In genomic region chr11:75598264-75598663, GRCh38 we compare ENCODE assay signal across 14 cellular contexts. TPM values are rescaled to one million over a fixed set of nuclear protein-coding genes. Genes with fewer than 3 reads are reported as not detected.
A peak's percentile ranks its signal among the peaks of the same experiment; 100 is the strongest.
DNase-seq lines count a peak whose midpoint lies in the region; ATAC-seq lines count a peak whose summit lies in the region.
"Had no signal": no experiment of that assay in that cellular context is flagged by ENCODE, and none has a peak within 500 bp of the region (broad histone marks: within the 10 kb centered on the region; RNA-seq: fewer than 3 reads in every experiment).

No MANE protein-coding gene starts in this region.

- H3K9me2 ChIP-seq in Karpas-422 (replicated peaks; ENCODE audit: insufficient read depth, low read length), result no peaks in the 10 kb centered on the region

- H2AFZ ChIP-seq in Karpas-422 (ENCODE audit: low read length), result no peak overlapping the region
- H2AFZ ChIP-seq in neuronal stem cell (ENCODE audit: low read length), result no peak overlapping the region
- H2AFZ ChIP-seq: GM23338 had no signal

- no peak overlapping the region for H4K91ac ChIP-seq in neuronal stem cell (ENCODE audit: low read depth, low read length, poor library complexity)

- H4K8ac ChIP-seq in neuronal stem cell (ENCODE audit: low read depth, low read length), result no peak overlapping the region

- H4K20me1 ChIP-seq in Karpas-422 (ENCODE audit: insufficient read depth, low read depth, low read length), result no peaks in the 10 kb centered on the region

- no peak for ATAC-seq in GM21786 (IDR thresholded peaks at IDR 0.05; ENCODE audit: unreplicated experiment)
- ATAC-seq: CD8-positive, alpha-beta T cell had no signal

- no peak overlapping the region for H3K18ac ChIP-seq in neuronal stem cell (ENCODE audit: low read length)

- H2BK12ac ChIP-seq in neuronal stem cell (ENCODE audit: low read length), result no peak overlapping the region

- H3K4me3 ChIP-seq in Karpas-422 (ENCODE audit: low read length) (no peak overlapping the region; the same call in 1 of the 2 replicates), neuronal stem cell (ENCODE audit: low read length in 2 of 2) (no peak overlapping the region)
- H3K4me3 ChIP-seq: A549, GM12878, GM23338 had no signal

- no peaks in the 10 kb centered on the region for H3K79me1 ChIP-seq in neuronal stem cell (ENCODE audit: low read depth, low read length)

- no peak overlapping the region for H2BK5ac ChIP-seq in neuronal stem cell (ENCODE audit: low read length)

- H3K4me2 ChIP-seq in Karpas-422 (ENCODE audit: low read depth, low read length, poor library complexity, severe bottlenecking), result peak overlapping the region; percentile 70
- no peak overlapping the region for H3K4me2 ChIP-seq in neuronal stem cell (ENCODE audit: insufficient read depth, low read length, poor library complexity, severe bottlenecking)
- H3K4me2 ChIP-seq: A549, GM23338 had no signal

- no peaks in the 10 kb centered on the region for H3K9me3 ChIP-seq in Karpas-422 (ENCODE audit: low read length)
- no peaks in the 10 kb centered on the region for H3K9me3 ChIP-seq in neuronal stem cell (replicated peaks in 1 of 2; ENCODE audit: control insufficient read depth in 2 of 2, insufficient read depth in 1 of 2, low read depth in 1 of 2, low read length in 2 of 2)
- H3K9me3 ChIP-seq: A549, Caco-2 had no signal

- no peaks in the 10 kb centered on the region for H3K79me2 ChIP-seq in Karpas-422 (ENCODE audit: low read length)

- H3K4me1 ChIP-seq in Karpas-422 (ENCODE audit: low read length) (peaks cover 58% of the 10 kb centered on the region), neuronal stem cell (ENCODE audit: control insufficient read depth in 2 of 2, insufficient read depth in 1 of 2, low read depth in 1 of 2, low read length in 2 of 2) (peaks cover 7 to 13% of the 10 kb centered on the region in 2 donors)

- H3K9ac ChIP-seq in Karpas-422 (ENCODE audit: low read length) (peak overlapping the region; percentile 16; the same call in 1 of the 2 replicates), neuronal stem cell (ENCODE audit: low read depth, low read length, poor library complexity) (no peak overlapping the region)

- H2BK15ac ChIP-seq in neuronal stem cell (ENCODE audit: low read length), result peak overlapping the region; percentile 8

- H3K27me3 ChIP-seq in Karpas-422 (ENCODE audit: low read length) (no peaks in the 10 kb centered on the region), neuronal stem cell (ENCODE audit: control insufficient read depth in 3 of 3, insufficient read depth in 3 of 3, low read depth in 1 of 3, low read length in 3 of 3) (no peaks in the 10 kb centered on the region)

- H3K27ac ChIP-seq in Karpas-422 (ENCODE audit: low read length), result no peak overlapping the region
- no peak overlapping the region for H3K27ac ChIP-seq in neuronal stem cell (replicated peaks; ENCODE audit: low read length)
- H3K27ac ChIP-seq: A549, HL-60 had no signal

- H3K36me3 ChIP-seq in Karpas-422 (ENCODE audit: insufficient read depth, low read length), result no peaks in the 10 kb centered on the region
- H3K36me3 ChIP-seq in neuronal stem cell (replicated peaks in 1 of 2; ENCODE audit: control insufficient read depth in 2 of 2, insufficient read depth in 2 of 2, low read length in 2 of 2), result peaks cover 0 to 16% of the 10 kb centered on the region in 2 donors

- H3K14ac ChIP-seq in neuronal stem cell (ENCODE audit: low read length), result no peak overlapping the region

- no peak overlapping the region for H3K23ac ChIP-seq in neuronal stem cell (ENCODE audit: low read depth, low read length, poor library complexity)

- H3K4ac ChIP-seq in neuronal stem cell (ENCODE audit: low read length), result no peak overlapping the region

- H2BK120ac ChIP-seq in neuronal stem cell (ENCODE audit: low read depth, low read length), result no peak overlapping the region

- DNase-seq in Karpas-422 (no peak), amniotic epithelial cell (ENCODE audit: low read depth) (peak; percentile 53), iris pigment epithelial cell (ENCODE audit: low read depth) (peak; percentile 53), neuronal stem cell (ENCODE audit: low spot score) (no peak), NCI-H1417 (lab: John Stamatoyannopoulos, UW) (no peak), COLO668 (lab: John Stamatoyannopoulos, UW; ENCODE audit: unreplicated experiment) (no peak), DMS153 (lab: John Stamatoyannopoulos, UW) (no peak)
- DNase-seq: CD8-positive, alpha-beta T cell had no signal

- H2AK5ac ChIP-seq in neuronal stem cell (ENCODE audit: low read depth, low read length), result no peak overlapping the region

RNA-seq across cellular contexts. Expression of gene SERPINH1, which starts 36.2 kb away (rescaled TPM):
- total RNA-seq in Karpas-422 (2014; rRNA removed; shearing (Covaris generic); ENCODE audit: low replicate concordance), result 10.5 and 16.1 TPM in 2 replicates
- 246 TPM for polyA plus RNA-seq in neuronal stem cell (2013, experiment 1 of 2)
- polyA plus RNA-seq in neuronal stem cell (2013, experiment 2 of 2), result 246 TPM

Comparison
In these comparisons a context has a peak if more than half of its experiments do, and no peak if none do; other contexts are left out.
1. DNase-seq: peak in amniotic epithelial cell (single experiment) and iris pigment epithelial cell (single experiment); none in Karpas-422 (single experiment), neuronal stem cell (single experiment), NCI-H1417 (0 of 3), COLO668 (single experiment) and DMS153 (single experiment).